Comparison of ENCODE assay signal across 26 cellular contexts in the genomic region with DNA sequence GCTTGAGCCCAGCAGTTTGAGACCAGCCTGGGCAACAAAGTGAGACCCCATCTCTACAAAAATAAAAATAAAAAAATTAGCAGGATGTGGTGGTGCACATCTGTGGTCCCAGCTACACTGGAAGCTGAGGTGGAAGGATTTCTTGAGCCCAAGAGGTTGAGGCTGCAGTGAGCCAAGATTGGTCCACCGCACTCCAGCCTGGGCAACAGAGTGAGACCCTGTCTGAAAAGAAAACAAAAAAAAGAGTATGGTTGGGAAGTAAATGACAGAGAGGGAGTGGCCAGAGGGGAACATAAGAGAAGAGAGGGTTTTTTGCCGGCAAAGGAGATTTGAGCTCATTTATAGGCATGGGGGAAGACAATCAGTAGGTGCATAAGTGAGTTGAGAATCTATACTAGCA. TPM values are rescaled to one million over a fixed set of nuclear protein-coding genes. Genes with fewer than 3 reads are reported as not detected.
"Had no signal": no experiment of that assay in that cellular context is flagged by ENCODE, and none has a peak within 500 bp of the region (broad histone marks: within the 10 kb centered on the region; RNA-seq: fewer than 3 reads in every experiment).

No MANE protein-coding gene starts in this region.

- DNase-seq: hippocampal formation; kidney glomerular epithelial cell; left cardiac atrium; left ventricle myocardium superior; lower lobe of right lung; mesendoderm; midbrain; mucosa of descending colon; naive thymus-derived CD4-positive, alpha-beta T cell; ovary; right lobe of liver; stimulated activated CD4-positive, alpha-beta T cell treated with anti-CD3 and anti-CD28 coated beads, Interleukin-15, amount 100 ng/mL, for 24 hours; stimulated activated CD4-positive, alpha-beta T cell treated with anti-CD3 and anti-CD28 coated beads, Interleukin-2, amount 100 ng/mL, for 24 hours; stimulated activated CD4-positive, alpha-beta T cell treated with anti-CD3 and anti-CD28 coated beads, Interleukin-4, amount 100 ng/mL, for 1 hour; stimulated activated naive B cell treated with anti-CD40 and anti-IgM and Interleukin-4, amounts not matched to agents 10 μg/mL and 1 μg/mL and 100 μg/mL, for 72 hours; tibial artery; upper lobe of left lung had no signal

- H3K27ac ChIP-seq: lower lobe of right lung, ovary, right atrium auricular region, right lobe of liver, thoracic aorta, tibial artery, upper lobe of left lung, vagina had no signal

- H3K36me3 ChIP-seq: lower lobe of right lung, ovary, right atrium auricular region, right lobe of liver, suprapubic skin, thoracic aorta, tibial artery, upper lobe of left lung, vagina had no signal

- H3K4me2 ChIP-seq: smooth muscle cell had no signal

- H3K36me3 Mint-ChIP-seq: naive thymus-derived CD4-positive, alpha-beta T cell; stimulated activated naive B cell treated with anti-CD40 and anti-IgM and Interleukin-4, amounts not matched to agents 10 μg/mL and 1 μg/mL and 100 μg/mL, for 72 hours had no signal

- H3K9me3 ChIP-seq: lower lobe of right lung, mucosa of descending colon, ovary, right atrium auricular region, right lobe of liver, suprapubic skin, thoracic aorta, tibial artery, upper lobe of left lung, vagina had no signal

- H3K4me1 Mint-ChIP-seq: stimulated activated naive B cell treated with anti-CD40 and anti-IgM and Interleukin-4, amounts not matched to agents 10 μg/mL and 1 μg/mL and 100 μg/mL, for 72 hours had no signal

- ATAC-seq: left cardiac atrium; left lobe of liver; left ventricle myocardium superior; lower lobe of right lung; mucosa of descending colon; naive thymus-derived CD4-positive, alpha-beta T cell; natural killer cell treated with Interleukin-12 subunit alpha and Interleukin-12 subunit beta and Interleukin-15 and Interleukin-18, amount 100 ng/mL, for 72 hours; right lobe of liver; stimulated activated naive B cell treated with anti-CD40 and anti-IgM and Interleukin-4, amounts not matched to agents 10 μg/mL and 1 μg/mL and 100 μg/mL, for 72 hours had no signal

- H3K27me3 Mint-ChIP-seq: progenitor cell of endocrine pancreas; stimulated activated naive B cell treated with anti-CD40 and anti-IgM and Interleukin-4, amounts not matched to agents 10 μg/mL and 1 μg/mL and 100 μg/mL, for 72 hours had no signal

- H3K27ac Mint-ChIP-seq: naive thymus-derived CD4-positive, alpha-beta T cell; progenitor cell of endocrine pancreas; stimulated activated naive B cell treated with anti-CD40 and anti-IgM and Interleukin-4, amounts not matched to agents 10 μg/mL and 1 μg/mL and 100 μg/mL, for 72 hours; stimulated activated naive CD8-positive, alpha-beta T cell treated with anti-CD3 and anti-CD28 coated beads, Interleukin-15, Interleukin-2, amounts not matched to agents 100 ng/mL and 50 ng/mL, for 24 hours had no signal

- H3K27me3 ChIP-seq: ovary, right atrium auricular region, right lobe of liver, suprapubic skin, tibial artery, upper lobe of left lung, vagina had no signal

- H3K4me3 ChIP-seq: lower lobe of right lung, mucosa of descending colon, ovary, right atrium auricular region, right lobe of liver, smooth muscle cell, suprapubic skin, thoracic aorta, tibial artery, upper lobe of left lung, vagina had no signal

- H3K4me3 Mint-ChIP-seq: naive thymus-derived CD4-positive, alpha-beta T cell; natural killer cell treated with Interleukin-12 subunit alpha and Interleukin-12 subunit beta and Interleukin-15 and Interleukin-18, amount 100 ng/mL, for 72 hours; stimulated activated naive B cell treated with anti-CD40 and anti-IgM and Interleukin-4, amounts not matched to agents 10 μg/mL and 1 μg/mL and 100 μg/mL, for 72 hours; stimulated activated naive CD8-positive, alpha-beta T cell treated with anti-CD3 and anti-CD28 coated beads, Interleukin-15, Interleukin-2, amounts not matched to agents 100 ng/mL and 50 ng/mL, for 24 hours had no signal

RNA-seq across cellular contexts. Expression of gene PLXDC2, which starts 19.7 kb away (rescaled TPM):
- polyA plus RNA-seq: naive thymus-derived CD4-positive, alpha-beta T cell had no signal
